ENCODE assay signal across 8 cellular contexts in the genomic region with DNA sequence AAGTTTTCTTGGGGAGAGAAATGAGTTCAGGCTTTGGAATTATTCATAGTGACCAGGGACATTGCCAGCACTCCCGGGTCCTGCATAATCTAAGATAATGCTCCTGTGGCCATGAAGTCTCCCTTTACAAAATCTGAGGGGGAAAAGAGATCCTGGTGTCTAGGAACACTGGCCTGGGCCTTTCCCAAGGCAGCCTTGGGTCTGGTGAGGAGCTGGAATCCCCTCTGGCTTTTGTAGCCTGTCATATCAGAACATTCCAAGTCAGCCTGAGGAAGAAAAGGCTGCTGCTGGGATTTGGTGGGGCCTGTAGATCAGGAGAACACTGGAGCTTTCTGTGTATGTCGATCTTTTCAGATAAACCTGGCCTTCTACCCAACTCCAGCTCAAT. TPM values are rescaled to one million over a fixed set of nuclear protein-coding genes. Genes with fewer than 3 reads are reported as not detected.
DNase-seq lines count a peak whose midpoint lies in the region; ATAC-seq, FAIRE-seq and TF ChIP-seq lines count a peak whose summit lies in the region.

No MANE protein-coding gene starts in this region.

- H3K9me3 Mint-ChIP-seq in T-cell: no peaks in the 10 kb centered on the region

- ATAC-seq in T-cell (replicated peaks in 1 of 4) (no peak), right cardiac atrium (no peak), GM19467 (IDR thresholded peaks at IDR 0.05; ENCODE audit: unreplicated experiment) (no peak), GM19324 (IDR thresholded peaks at IDR 0.05; ENCODE audit: low FRiP score, unreplicated experiment) (no peak)

- 25% methylated on average over 2 of the region's 2 CpGs for WGBS in right cardiac atrium

- H3K4me3 ChIP-seq in HEK293 (ENCODE audit: low read depth, low read length): no peak overlapping the region
- H3K4me3 ChIP-seq in right cardiac atrium (ENCODE audit: low read length): no peak overlapping the region

- DNase-seq in T-cell (no peak), right cardiac atrium (peak in 1 of 3 donors; percentile 29), HTR-8/SVneo (ENCODE audit: insufficient read length, low spot score) (no peak), AG08396 (ENCODE audit: low spot score) (no peak)
- DNase-seq in stimulated activated CD8-positive, alpha-beta memory T cell treated with anti-CD3 and anti-CD28 coated beads, Interleukin-4, amount 100 ng/mL, for 48 hours: peak; percentile 33

- H3K27me3 ChIP-seq in right cardiac atrium (ENCODE audit: control insufficient read depth, insufficient read depth): no peaks in the 10 kb centered on the region

- peak overlapping the region; percentile 93 to 97 for H3K27ac Mint-ChIP-seq in T-cell

- peaks cover 31 to 38% (median 34%) of the 10 kb centered on the region in 3 donors for H3K4me1 Mint-ChIP-seq in T-cell

- CTCF ChIA-PET in HEK293 (lab: Yijun Ruan, JAX): interaction anchor here (0.6 to 8.4 kb wide), 3 partner anchors 17 to 95 kb away, joined by 4 to 58 read pairs (median 23); partner anchors contain the start of gene PIGV
- CTCF ChIA-PET in T-cell (lab: Charles Lee): interaction anchor here in 1 of 2 donors (1.1 to 1.2 kb wide), 2 partner anchors 12 to 97 kb away, joined by 3 read pairs; no protein-coding TSS in a partner anchor

- H3K36me3 ChIP-seq in HEK293 (ENCODE audit: control insufficient read depth in 2 of 2, insufficient read depth in 1 of 2, low read length in 2 of 2): peaks cover 0 to under 1% of the 10 kb centered on the region in 2 experiments; a peak in 1 of 3 replicates

- no peaks in the 10 kb centered on the region for H3K36me3 Mint-ChIP-seq in T-cell

- POLR2A ChIA-PET in HEK293 (lab: Yijun Ruan, JAX): interaction anchor here (0.7 to 1.5 kb wide), 3 partner anchors 78 to 171 kb away, joined by 3 to 7 read pairs (median 4); no protein-coding TSS in a partner anchor
- POLR2A ChIA-PET in T-cell (lab: Charles Lee): no interaction called here

- H3K4me3 Mint-ChIP-seq in T-cell: peak overlapping the region in 2 of 3 donors; percentile 92 to 94

- TF ChIP-seq CTCF in HEK293 (tag by site-specific recombination; IDR thresholded peaks at IDR 0.05): no peak

- H3K4me1 ChIP-seq in HEK293 (ENCODE audit: control insufficient read depth, insufficient read depth, low read length) (peaks cover 8% of the 10 kb centered on the region), right cardiac atrium (ENCODE audit: control insufficient read depth, insufficient read depth, low read length) (peaks cover 4% of the 10 kb centered on the region)

- H3K9me3 ChIP-seq in HEK293 (ENCODE audit: control insufficient read depth, insufficient read depth, low read depth, low read length) (no peaks in the 10 kb centered on the region), right cardiac atrium (ENCODE audit: control insufficient read depth, low read length) (no peaks in the 10 kb centered on the region)

- H3K27ac ChIP-seq in HEK293 (ENCODE audit: extremely low read depth, low read depth, low read length): no peak overlapping the region; the same call in 1 of the 2 replicates
- peak overlapping the region; percentile 92 for H3K27ac ChIP-seq in right cardiac atrium (ENCODE audit: low read length)

- no peaks in the 10 kb centered on the region for H3K27me3 Mint-ChIP-seq in T-cell

- intact Hi-C loops in right cardiac atrium (cut with DNase I): loop anchor here in 3 of 4 donors (2.0 to 10.0 kb wide), 3 partner anchors 51 to 95 kb away; partner anchors contain the start of gene PIGV (in 1 of the 3)

- FAIRE-seq in HTR-8/SVneo (lab: Jason Lieb, UNC): no peak

TF ChIP-seq in HEK293, 187 proteins besides CTCF, POLR2A, EP300 and RAD21:
- no peak for TF ChIP-seq HIC1 (tag by site-specific recombination; IDR thresholded peaks at IDR 0.05)
- no peak for TF ChIP-seq ZNF138 (tag by site-specific recombination; IDR thresholded peaks at IDR 0.05; ENCODE audit: borderline replicate concordance)
- no peak for TF ChIP-seq MEIS1 (CRISPR knock-in tag; IDR thresholded peaks at IDR 0.05; ENCODE audit: borderline replicate concordance)
- TF ChIP-seq ZNF274 (IDR thresholded peaks at IDR 0.05; ENCODE audit: low read length): no peak
- no peak for TF ChIP-seq ZNF274 (tag by site-specific recombination; IDR thresholded peaks at IDR 0.05; ENCODE audit: borderline replicate concordance)
- TF ChIP-seq ZNF335 (tag by site-specific recombination; conservative IDR thresholded peaks at IDR 0.05): 0 out of 2 replicates have a peak, but pooled peaks have one; percentile 3
- no peak for TF ChIP-seq OSR2 (tag by site-specific recombination; IDR thresholded peaks at IDR 0.05)
- no peak for TF ChIP-seq ZNF148 (tag by site-specific recombination; IDR thresholded peaks at IDR 0.05; ENCODE audit: borderline replicate concordance)
- TF ChIP-seq, protein P1, sequence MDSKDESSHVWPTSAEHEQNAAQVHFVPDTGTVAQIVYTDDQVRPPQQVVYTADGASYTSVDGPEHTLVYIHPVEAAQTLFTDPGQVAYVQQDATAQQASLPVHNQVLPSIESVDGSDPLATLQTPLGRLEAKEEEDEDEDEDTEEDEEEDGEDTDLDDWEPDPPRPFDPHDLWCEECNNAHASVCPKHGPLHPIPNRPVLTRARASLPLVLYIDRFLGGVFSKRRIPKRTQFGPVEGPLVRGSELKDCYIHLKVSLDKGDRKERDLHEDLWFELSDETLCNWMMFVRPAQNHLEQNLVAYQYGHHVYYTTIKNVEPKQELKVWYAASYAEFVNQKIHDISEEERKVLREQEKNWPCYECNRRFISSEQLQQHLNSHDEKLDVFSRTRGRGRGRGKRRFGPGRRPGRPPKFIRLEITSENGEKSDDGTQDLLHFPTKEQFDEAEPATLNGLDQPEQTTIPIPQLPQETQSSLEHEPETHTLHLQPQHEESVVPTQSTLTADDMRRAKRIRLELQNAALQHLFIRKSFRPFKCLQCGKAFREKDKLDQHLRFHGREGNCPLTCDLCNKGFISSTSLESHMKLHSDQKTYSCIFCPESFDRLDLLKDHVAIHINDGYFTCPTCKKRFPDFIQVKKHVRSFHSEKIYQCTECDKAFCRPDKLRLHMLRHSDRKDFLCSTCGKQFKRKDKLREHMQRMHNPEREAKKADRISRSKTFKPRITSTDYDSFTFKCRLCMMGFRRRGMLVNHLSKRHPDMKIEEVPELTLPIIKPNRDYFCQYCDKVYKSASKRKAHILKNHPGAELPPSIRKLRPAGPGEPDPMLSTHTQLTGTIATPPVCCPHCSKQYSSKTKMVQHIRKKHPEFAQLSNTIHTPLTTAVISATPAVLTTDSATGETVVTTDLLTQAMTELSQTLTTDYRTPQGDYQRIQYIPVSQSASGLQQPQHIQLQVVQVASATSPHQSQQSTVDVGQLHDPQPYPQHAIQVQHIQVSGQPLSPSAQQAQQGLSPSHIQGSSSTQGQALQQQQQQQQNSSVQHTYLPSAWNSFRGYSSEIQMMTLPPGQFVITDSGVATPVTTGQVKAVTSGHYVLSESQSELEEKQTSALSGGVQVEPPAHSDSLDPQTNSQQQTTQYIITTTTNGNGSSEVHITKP (tag by site-specific recombination; IDR thresholded peaks at IDR 0.05): peak; percentile 79
TF ChIP-seq in HEK293: peak in this region for 2.

RNA-seq across cellular contexts. Expression of gene ARID1A, which starts 1.6 kb away (rescaled TPM):
- 100 to 1,000 TPM; 122 to 148 (median 126) TPM for total RNA-seq in T-cell
- 10 to 100 TPM; 33.1 to 45.3 (median 40.0) TPM for total RNA-seq in right cardiac atrium
- polyA plus RNA-seq in right cardiac atrium: 15.7 TPM
